8 cellular contexts compared by ENCODE assay signal in genomic region chr7:65307651-65308299, GRCh38.
DNase-seq lines count a peak whose midpoint lies in the region; ATAC-seq and TF ChIP-seq lines count a peak whose summit lies in the region.

No MANE protein-coding gene starts in this region.

- no peak overlapping the region for H4K5ac ChIP-seq in mesendoderm (ENCODE audit: low read length)

- H3K4me1 Mint-ChIP-seq in effector memory CD8-positive, alpha-beta T cell (ENCODE audit: low read depth in 2 of 2), result peaks cover 0 to 3% of the 10 kb centered on the region in 2 donors
- peaks cover 0 to 2% of the 10 kb centered on the region in 2 donors for H3K4me1 Mint-ChIP-seq in stimulated activated naive B cell treated with anti-CD40 and anti-IgM and Interleukin-4, amounts not matched to agents 10 μg/mL and 1 μg/mL and 100 μg/mL, for 72 hours

- H3K79me1 ChIP-seq in mesendoderm (ENCODE audit: low read length), result no peaks in the 10 kb centered on the region

- no peak overlapping the region for H3K9ac ChIP-seq in mesendoderm (ENCODE audit: low read length)

- H3K4me1 ChIP-seq in mesendoderm (ENCODE audit: control insufficient read depth, low read depth, low read length), result peaks cover 3% of the 10 kb centered on the region

- H3K23ac ChIP-seq in mesendoderm (ENCODE audit: low read length), result no peak overlapping the region

- H2BK15ac ChIP-seq in mesendoderm (replicated peaks; ENCODE audit: low read depth), result no peak overlapping the region

- H3K27me3 Mint-ChIP-seq in effector memory CD8-positive, alpha-beta T cell, result peaks cover 8 to 23% of the 10 kb centered on the region in 2 donors
- peaks cover 0 to 6% of the 10 kb centered on the region in 2 donors for H3K27me3 Mint-ChIP-seq in stimulated activated naive B cell treated with anti-CD40 and anti-IgM and Interleukin-4, amounts not matched to agents 10 μg/mL and 1 μg/mL and 100 μg/mL, for 72 hours

- H2BK120ac ChIP-seq in mesendoderm (ENCODE audit: low read depth, low read length), result no peak overlapping the region

- no peak overlapping the region for H2AK5ac ChIP-seq in mesendoderm (ENCODE audit: low read length)

- in situ Hi-C loops in GM13976 (cut with MboI; ENCODE audit: low sequenced_read_pairs, unreplicated experiment), result no loop called here

- no peak overlapping the region for H3K4ac ChIP-seq in mesendoderm (ENCODE audit: low read depth, low read length)

- H3K56ac ChIP-seq in mesendoderm (ENCODE audit: low read length), result no peak overlapping the region

- H3K79me2 ChIP-seq in mesendoderm (ENCODE audit: control insufficient read depth, insufficient read depth, low read length), result no peaks in the 10 kb centered on the region

- peaks cover 2% of the 10 kb centered on the region for H3K36me3 ChIP-seq in mesendoderm (ENCODE audit: control insufficient read depth, insufficient read depth, low read length)

- no peak overlapping the region for H3K27ac ChIP-seq in AG04450 (ENCODE audit: low read depth, low read length)
- no peak overlapping the region for H3K27ac ChIP-seq in mesendoderm (ENCODE audit: low read depth, low read length)

- H3K4me2 ChIP-seq in mesendoderm (ENCODE audit: low read length), result no peak overlapping the region

- H3K36me3 Mint-ChIP-seq in effector memory CD8-positive, alpha-beta T cell (ENCODE audit: insufficient read depth), result no peaks in the 10 kb centered on the region
- H3K36me3 Mint-ChIP-seq in stimulated activated naive B cell treated with anti-CD40 and anti-IgM and Interleukin-4, amounts not matched to agents 10 μg/mL and 1 μg/mL and 100 μg/mL, for 72 hours, result no peaks in the 10 kb centered on the region

- H3K27ac Mint-ChIP-seq in effector memory CD8-positive, alpha-beta T cell, result no peak overlapping the region
- H3K27ac Mint-ChIP-seq in stimulated activated naive B cell treated with anti-CD40 and anti-IgM and Interleukin-4, amounts not matched to agents 10 μg/mL and 1 μg/mL and 100 μg/mL, for 72 hours, result no peak overlapping the region

- no CpG with 5 or more reads among the region's 8 CpGs for WGBS in mesendoderm (ENCODE audit: extremely low coverage, insufficient coverage, low lambda C conversion rate)

- H3K27me3 ChIP-seq in AG04450 (ENCODE audit: control insufficient read depth, insufficient read depth, low read length), result no peaks in the 10 kb centered on the region
- no peaks in the 10 kb centered on the region for H3K27me3 ChIP-seq in mesendoderm (ENCODE audit: insufficient read depth, low read length, poor library complexity)

- DNase-seq in AG04450 (ENCODE audit: low read depth, low spot score) (peak; percentile 37), GM13976 (ENCODE audit: low spot score) (peak; percentile 45), NCI-H345 (lab: John Stamatoyannopoulos, UW) (peak; percentile 62), mesendoderm (peak; percentile 89)
- DNase-seq in activated CD4-positive, alpha-beta T cell treated with anti-CD3 and anti-CD28 coated beads, Interleukin-2, amount 50 U/mL, for 4 hours, result peak; percentile 17 to 23
- peak; percentile 40 to 48 (median 41) for DNase-seq in effector memory CD8-positive, alpha-beta T cell
- peak; percentile 21 for DNase-seq in stimulated activated naive B cell treated with anti-CD40 and anti-IgM and Interleukin-4, amounts not matched to agents 10 μg/mL and 1 μg/mL and 100 μg/mL, for 72 hours

- no peak overlapping the region for H4K8ac ChIP-seq in mesendoderm (ENCODE audit: low read depth, low read length)

- H3K18ac ChIP-seq in mesendoderm (ENCODE audit: low read length), result no peak overlapping the region

- no peak overlapping the region for H2BK5ac ChIP-seq in mesendoderm (ENCODE audit: low read length)

- H3K4me3 ChIP-seq in AG04450 (ENCODE audit: low read depth, low read length), result no peak overlapping the region
- H3K4me3 ChIP-seq in mesendoderm (ENCODE audit: low read length), result no peak overlapping the region

- ATAC-seq in HG03103 (IDR thresholded peaks at IDR 0.05; ENCODE audit: low read depth, unreplicated experiment), result peak; percentile 70
- ATAC-seq in effector memory CD8-positive, alpha-beta T cell (replicated peaks), result peak; percentile 77
- ATAC-seq in stimulated activated naive B cell treated with anti-CD40 and anti-IgM and Interleukin-4, amounts not matched to agents 10 μg/mL and 1 μg/mL and 100 μg/mL, for 72 hours (replicated peaks), result peak; percentile 79 to 90

- CTCF ChIA-PET in AG04450 (lab: Charles Lee), result interaction anchor here (0.6 to 4.7 kb wide), 27 partner anchors 9 to 415 kb away, joined by 3 to 117 read pairs (median 3); no protein-coding TSS in a partner anchor

- no peaks in the 10 kb centered on the region for H3K9me3 Mint-ChIP-seq in effector memory CD8-positive, alpha-beta T cell
- H3K9me3 Mint-ChIP-seq in stimulated activated naive B cell treated with anti-CD40 and anti-IgM and Interleukin-4, amounts not matched to agents 10 μg/mL and 1 μg/mL and 100 μg/mL, for 72 hours, result no peaks in the 10 kb centered on the region

- no peak overlapping the region for H3K4me3 Mint-ChIP-seq in effector memory CD8-positive, alpha-beta T cell
- H3K4me3 Mint-ChIP-seq in stimulated activated naive B cell treated with anti-CD40 and anti-IgM and Interleukin-4, amounts not matched to agents 10 μg/mL and 1 μg/mL and 100 μg/mL, for 72 hours, result no peak overlapping the region

- H3K9me3 ChIP-seq in AG04450 (ENCODE audit: control insufficient read depth, insufficient read depth, low read length), result no peaks in the 10 kb centered on the region

- TF ChIP-seq CTCF in AG04450 (IDR thresholded peaks at IDR 0.05; ENCODE audit: low read depth, low read length) (peak; percentile 86), GM13976 (IDR thresholded peaks at IDR 0.05; ENCODE audit: borderline replicate concordance, control extremely low read depth, extremely low read depth, insufficient read depth, missing control alignments) (peak; percentile 58)

- POLR2A ChIA-PET in AG04450 (lab: Yijun Ruan, JAX), result no interaction called here

Comparison
In these comparisons a context has a peak if more than half of its experiments do, and no peak if none do; other contexts are left out.
1. DNase-seq: peak in every context shown above with its lines; median percentile 89 in mesendoderm; 62 in NCI-H345; 45 in GM13976; 41 in effector memory CD8-positive, alpha-beta T cell; 37 in AG04450; 21 in stimulated activated naive B cell treated with anti-CD40 and anti-IgM and Interleukin-4, amounts not matched to agents 10 μg/mL and 1 μg/mL and 100 μg/mL, for 72 hours; 20 in activated CD4-positive, alpha-beta T cell treated with anti-CD3 and anti-CD28 coated beads, Interleukin-2, amount 50 U/mL, for 4 hours.